17 cellular contexts compared by ENCODE assay signal in the genomic region with DNA sequence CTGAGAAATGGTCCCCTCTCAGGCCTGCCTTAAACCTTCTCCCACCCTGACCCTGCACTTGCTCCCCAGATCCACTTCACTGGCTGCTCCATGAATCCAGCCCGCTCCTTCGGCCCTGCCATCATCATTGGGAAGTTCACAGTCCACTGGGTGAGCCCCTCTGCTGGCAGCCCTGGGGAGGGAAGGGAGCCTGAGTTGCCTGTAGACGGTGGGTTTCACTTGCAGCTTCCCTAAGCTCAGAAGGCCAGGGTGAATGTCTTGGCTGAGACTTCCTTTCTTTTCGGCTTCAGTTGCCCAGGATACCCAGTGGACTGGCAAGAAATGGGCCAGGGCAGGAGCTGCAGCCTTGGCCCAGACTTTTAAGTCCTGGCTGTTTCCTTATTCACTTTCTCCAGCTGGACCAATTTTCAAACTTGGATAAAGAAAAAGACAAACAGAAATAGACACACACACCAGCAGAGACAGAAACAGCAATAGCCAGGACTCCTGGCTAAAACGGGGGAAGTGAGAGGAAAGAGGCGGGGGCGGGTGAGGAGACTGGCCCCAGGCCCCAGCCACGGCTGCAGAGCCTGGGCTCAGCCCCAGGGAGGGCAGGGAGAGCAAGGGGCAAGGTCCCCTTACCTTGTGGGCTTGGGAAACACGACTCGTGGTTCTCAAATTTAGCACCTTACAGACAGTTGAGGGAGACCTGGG. TPM values are rescaled to one million over a fixed set of nuclear protein-coding genes. Genes with fewer than 3 reads are reported as not detected.
DNase-seq lines count a peak whose midpoint lies in the region; ATAC-seq, FAIRE-seq and TF ChIP-seq lines count a peak whose summit lies in the region.
"Had no signal": no experiment of that assay in that cellular context is flagged by ENCODE, and none has a peak within 500 bp of the region (broad histone marks: within the 10 kb centered on the region; RNA-seq: fewer than 3 reads in every experiment).

No MANE protein-coding gene starts in this region.

- CTCF ChIA-PET in mammary epithelial cell (lab: Charles Lee; ENCODE audit: low non-redundant PET) = no interaction called here

- no peak for TF ChIP-seq CTCF in endodermal cell (conservative IDR thresholded peaks at IDR 0.05)
- TF ChIP-seq CTCF in mammary epithelial cell (conservative IDR thresholded peaks at IDR 0.05 in 1 of 2, IDR thresholded peaks at IDR 0.05 in 1 of 2; ENCODE audit: extremely low read depth in 1 of 2, insufficient read depth in 1 of 2, low read depth in 1 of 2, low read length in 2 of 2) = no peak

- H3K9ac ChIP-seq in endodermal cell (ENCODE audit: extremely low read depth, low read length, poor library complexity, severe bottlenecking) (no peak overlapping the region), mammary epithelial cell (ENCODE audit: insufficient read depth, low read length) (no peak overlapping the region)

- no TSS peak for BruUV-seq in mammary epithelial cell (replicated peaks; lab: Mats Ljungman, UMichigan)

- H3K36me3 Mint-ChIP-seq in T-helper 17 cell (ENCODE audit: low read depth) (no peaks in the 10 kb centered on the region), endodermal cell (ENCODE audit: low read depth) (no peaks in the 10 kb centered on the region)

- H3K27ac Mint-ChIP-seq in T-helper 17 cell (peak overlapping the region; percentile 61), endodermal cell (no peak overlapping the region)
- H3K27ac Mint-ChIP-seq: T-helper 1 cell treated with Interleukin-12 subunit alpha and Interleukin-12 subunit beta and Interleukin-4 antibody, amounts not matched to agents 30 μg/mL and 1 μg/mL, for 36 hours had no signal

- 89 to 90% methylated on average over 3 to 10 of the region's 10 CpGs for WGBS in endodermal cell (ENCODE audit: insufficient coverage in 1 of 2, insufficient read length in 1 of 2), 2 experiments
- WGBS in mammary epithelial cell (ENCODE audit: low coverage, missing lambda C conversion rate) = 86% methylated on average over 9 of the region's 10 CpGs

- H3K27me3 ChIP-seq in endodermal cell (ENCODE audit: control insufficient read depth, insufficient read depth, low read length, poor library complexity, severe bottlenecking) (peaks cover 16% of the 10 kb centered on the region), mammary epithelial cell (ENCODE audit: insufficient read depth, low read length) (no peaks in the 10 kb centered on the region)
- H3K27me3 ChIP-seq: colonic mucosa, MG63 had no signal

- H3K27me3 Mint-ChIP-seq in T-helper 17 cell (no peaks in the 10 kb centered on the region), endodermal cell (ENCODE audit: insufficient read depth) (peaks cover 17% of the 10 kb centered on the region)

- in situ Hi-C loops in mammary epithelial cell (cut with MboI; ENCODE audit: low sequenced_read_pairs in 2 of 2) = loop anchor here in 1 of 2 donors (5.0 kb wide), 1 partner anchor 77 kb away; no protein-coding TSS in a partner anchor

- H3K4me1 Mint-ChIP-seq in T-helper 17 cell (no peaks in the 10 kb centered on the region), endodermal cell (peaks cover 17% of the 10 kb centered on the region)

- no peaks in the 10 kb centered on the region for H4K20me1 ChIP-seq in mammary epithelial cell (ENCODE audit: insufficient read depth, low read length)

- DNase-seq in T-helper 17 cell = no peak
- DNase-seq in endodermal cell = peak; percentile 66
- peak; percentile 82 for DNase-seq in medulla oblongata (ENCODE audit: extremely low spot score)
- DNase-seq in superior temporal gyrus (ENCODE audit: extremely low spot score) = peak; percentile 47
- DNase-seq in HTR-8/SVneo (ENCODE audit: insufficient read length, low spot score) = no peak
- DNase-seq in mammary epithelial cell = no peak
- no peak for DNase-seq in stimulated activated CD4-positive, alpha-beta T cell treated with anti-CD3 and anti-CD28 coated beads, Interleukin-4, amount 100 ng/mL, for 4 hours
- DNase-seq: activated CD4-positive, alpha-beta T cell treated with anti-CD3 and anti-CD28 coated beads for 4 hours; MG63; NCI-H2081 treated with DMSO at 0.1 percent for 48 hours; NCI-H748 treated with DMSO at 0.1 percent for 48 hours had no signal

- no peak overlapping the region for H3K4me3 ChIP-seq in endodermal cell (ENCODE audit: low read length)
- H3K4me3 ChIP-seq in mammary epithelial cell (replicated peaks in 1 of 3; ENCODE audit: insufficient read depth in 1 of 3, low read depth in 2 of 3, low read length in 3 of 3) = no peak overlapping the region
- H3K4me3 ChIP-seq: colonic mucosa, MG63 had no signal

- no peak overlapping the region for H2AFZ ChIP-seq in mammary epithelial cell (ENCODE audit: low read depth, low read length)

- H3K4me3 Mint-ChIP-seq in T-helper 17 cell (no peak overlapping the region), endodermal cell (no peak overlapping the region)
- H3K4me3 Mint-ChIP-seq: T-helper 1 cell treated with Interleukin-12 subunit alpha and Interleukin-12 subunit beta and Interleukin-4 antibody, amounts not matched to agents 30 μg/mL and 1 μg/mL, for 36 hours had no signal

- FAIRE-seq in HTR-8/SVneo (lab: Jason Lieb, UNC) = no peak
- FAIRE-seq: GM12892 had no signal

- dilution Hi-C loops in mammary epithelial cell (cut with HindIII; ENCODE audit: low sequenced_read_pairs) = no loop called here

- peaks cover 3% of the 10 kb centered on the region for H3K4me1 ChIP-seq in endodermal cell (ENCODE audit: control insufficient read depth, insufficient read depth, low read length)
- H3K4me1 ChIP-seq in mammary epithelial cell (ENCODE audit: insufficient read depth, low read length) = peaks cover 11% of the 10 kb centered on the region
- H3K4me1 ChIP-seq: colonic mucosa had no signal

- no peaks in the 10 kb centered on the region for H3K79me2 ChIP-seq in mammary epithelial cell (ENCODE audit: insufficient read depth, low read length)

- H3K9me3 ChIP-seq in T-helper 17 cell (ENCODE audit: control insufficient read depth, low read length, poor library complexity, severe bottlenecking) = no peaks in the 10 kb centered on the region
- H3K9me3 ChIP-seq in endodermal cell (ENCODE audit: control insufficient read depth, low read length) = no peaks in the 10 kb centered on the region
- H3K9me3 ChIP-seq in mammary epithelial cell (replicated peaks; ENCODE audit: insufficient read depth, low read length) = no peaks in the 10 kb centered on the region
- H3K9me3 ChIP-seq: colonic mucosa, MG63 had no signal

- H3K9me3 Mint-ChIP-seq in endodermal cell = no peaks in the 10 kb centered on the region
- H3K9me3 Mint-ChIP-seq: T-helper 1 cell treated with Interleukin-12 subunit alpha and Interleukin-12 subunit beta and Interleukin-4 antibody, amounts not matched to agents 30 μg/mL and 1 μg/mL, for 36 hours had no signal

- intact Hi-C loops in mammary epithelial cell (cut with micrococcal nuclease) = no loop called here

- H3K36me3 ChIP-seq in endodermal cell (ENCODE audit: control insufficient read depth, insufficient read depth, low read length) (no peaks in the 10 kb centered on the region), mammary epithelial cell (ENCODE audit: insufficient read depth, low read length) (no peaks in the 10 kb centered on the region)
- H3K36me3 ChIP-seq: colonic mucosa, MG63 had no signal

- ATAC-seq in T-helper 17 cell (no peak), GM18502 (IDR thresholded peaks at IDR 0.05; ENCODE audit: poor library complexity, unreplicated experiment) (no peak)

- H3K4me2 ChIP-seq in mammary epithelial cell (ENCODE audit: insufficient read depth, low read depth, low read length) = no peak overlapping the region

- no peak overlapping the region for H3K27ac ChIP-seq in endodermal cell (ENCODE audit: low read depth, low read length)
- H3K27ac ChIP-seq in mammary epithelial cell (ENCODE audit: insufficient read depth, low read depth, low read length) = no peak overlapping the region
- H3K27ac ChIP-seq: C4-2B, colonic mucosa had no signal

RNA-seq across cellular contexts. Expression of gene AQP6, which starts 2.1 kb away (rescaled TPM):
- total RNA-seq in T-helper 17 cell (not detected), endodermal cell (under 1 TPM in 1 of 2 donors, not detected in 1; 0.20 TPM), mammary epithelial cell (under 1 TPM in 1 of 2 donors, not detected in 1; 0.14 TPM)
- 0.28 TPM for polyA plus RNA-seq in endodermal cell (2013, experiment 1 of 2)
- 0.04 TPM for polyA plus RNA-seq in endodermal cell (2013, experiment 2 of 2)
- polyA plus RNA-seq in mammary epithelial cell = 0.09 TPM
- polyA minus RNA-seq in mammary epithelial cell = not detected
- total RNA-seq: colonic mucosa had no signal

RNA-seq across cellular contexts. Expression of gene AQP5, which starts 13.2 kb away (rescaled TPM):
- total RNA-seq in T-helper 17 cell (not detected), endodermal cell (under 1 TPM; 0.62 to 0.77 TPM), mammary epithelial cell (under 1 TPM in 1 of 2 donors, not detected in 1; 0.50 TPM)
- 0.36 TPM for polyA plus RNA-seq in endodermal cell (2013, experiment 1 of 2)
- 0.25 TPM for polyA plus RNA-seq in endodermal cell (2013, experiment 2 of 2)
- polyA plus RNA-seq in mammary epithelial cell = not detected
- polyA minus RNA-seq in mammary epithelial cell = not detected
- total RNA-seq: colonic mucosa, posterior vena cava had no signal

RNA-seq across cellular contexts. Expression of gene AQP2, which starts 24.3 kb away (rescaled TPM):
- total RNA-seq in T-helper 17 cell (not detected), endodermal cell (not detected), mammary epithelial cell (not detected)
- polyA plus RNA-seq in endodermal cell (2013, experiment 1 of 2) = not detected
- polyA plus RNA-seq in endodermal cell (2013, experiment 2 of 2) = not detected
- polyA plus RNA-seq in mammary epithelial cell = not detected
- polyA minus RNA-seq in mammary epithelial cell = not detected
- total RNA-seq: colonic mucosa had no signal

RNA-seq across cellular contexts. Expression of gene RACGAP1, which starts 50.5 kb away (rescaled TPM):
- total RNA-seq in T-helper 17 cell (1 to 10 TPM; 6.8 to 7.3 TPM), endodermal cell (10 to 100 TPM; 49.6 to 96.6 TPM), mammary epithelial cell (10 to 100 TPM; 24.2 to 91.8 TPM)
- polyA plus RNA-seq in endodermal cell (2013, experiment 1 of 2) = 76.4 TPM
- polyA plus RNA-seq in endodermal cell (2013, experiment 2 of 2) = 79.6 TPM
- polyA plus RNA-seq in mammary epithelial cell = 52.7 TPM
- polyA minus RNA-seq in mammary epithelial cell = 113 TPM

Comparison
In these comparisons a context has a peak if more than half of its experiments do, and no peak if none do; other contexts are left out.
1. DNase-seq: peak in endodermal cell (single experiment), medulla oblongata (single experiment) and superior temporal gyrus (single experiment); none in T-helper 17 cell (0 of 3), HTR-8/SVneo (single experiment), mammary epithelial cell (single experiment) and stimulated activated CD4-positive, alpha-beta T cell treated with anti-CD3 and anti-CD28 coated beads, Interleukin-4, amount 100 ng/mL, for 4 hours (0 of 2).